20 cellular contexts compared by ENCODE assay signal in genomic region chr18:274313-274712, GRCh38. TPM values are rescaled to one million over a fixed set of nuclear protein-coding genes. Genes with fewer than 3 reads are reported as not detected.
DNase-seq lines count a peak whose midpoint lies in the region; ATAC-seq and TF ChIP-seq lines count a peak whose summit lies in the region.
"Had no signal": no experiment of that assay in that cellular context is flagged by ENCODE, and none has a peak within 500 bp of the region (broad histone marks: within the 10 kb centered on the region; RNA-seq: fewer than 3 reads in every experiment).

No MANE protein-coding gene starts in this region.

- CTCF ChIA-PET in activated CD8-positive, alpha-beta T cell treated with anti-CD3 and anti-CD28 coated beads for 36 hours (lab: Charles Lee) = no interaction called here

- no peaks in the 10 kb centered on the region for H3K9me3 Mint-ChIP-seq in activated CD4-positive, alpha-beta T cell treated with anti-CD3 and anti-CD28 coated beads, Interleukin-2, amount 10 ng/mL, durations not matched to agents 24 days and 14 days
- no peaks in the 10 kb centered on the region for H3K9me3 Mint-ChIP-seq in activated CD8-positive, alpha-beta T cell treated with anti-CD3 and anti-CD28 coated beads for 36 hours

- peaks cover 9% of the 10 kb centered on the region for H3K27me3 Mint-ChIP-seq in activated CD4-positive, alpha-beta T cell treated with anti-CD3 and anti-CD28 coated beads, Interleukin-2, amount 10 ng/mL, durations not matched to agents 24 days and 14 days
- peaks cover under 1% of the 10 kb centered on the region for H3K27me3 Mint-ChIP-seq in activated CD8-positive, alpha-beta T cell treated with anti-CD3 and anti-CD28 coated beads for 36 hours
- H3K27me3 Mint-ChIP-seq: B cell had no signal

- peak; percentile 27 for DNase-seq in DMS53 (lab: John Stamatoyannopoulos, UW)
- DNase-seq in DMS53 treated with DMSO at 0.1 percent for 48 hours (lab: John Stamatoyannopoulos, UW; ENCODE audit: unreplicated experiment) = no peak
- peak; percentile 31 for DNase-seq in activated CD4-positive, alpha-beta T cell treated with anti-CD3 and anti-CD28 coated beads, Interleukin-2, amount 10 ng/mL, durations not matched to agents 24 days and 14 days
- no peak for DNase-seq in activated CD4-positive, alpha-beta T cell treated with anti-CD3 and anti-CD28 coated beads for 48 hours
- DNase-seq in NCI-H69 (lab: John Stamatoyannopoulos, UW) = peak; percentile 17
- no peak for DNase-seq in kidney tubule cell (ENCODE audit: low spot score)
- no peak for DNase-seq in activated CD8-positive, alpha-beta T cell treated with anti-CD3 and anti-CD28 coated beads for 36 hours
- DNase-seq: Caco-2; CD8-positive, alpha-beta T cell; IMR-90; KG1; MG63; NCI-H1436 treated with DMSO at 0.1 percent for 48 hours; NCI-H2029; NCI-H526 treated with DMSO at 0.1 percent for 48 hours; NK-92 treated with Interleukin-12 subunit alpha and Interleukin-12 subunit beta, amount 100 ng/mL, for 24 hours; PC-3; SK-N-SH; SW 1271 had no signal

- peaks cover 6% of the 10 kb centered on the region for H3K4me1 Mint-ChIP-seq in activated CD4-positive, alpha-beta T cell treated with anti-CD3 and anti-CD28 coated beads, Interleukin-2, amount 10 ng/mL, durations not matched to agents 24 days and 14 days
- H3K4me1 Mint-ChIP-seq in activated CD8-positive, alpha-beta T cell treated with anti-CD3 and anti-CD28 coated beads for 36 hours (ENCODE audit: low read depth) = peaks cover 6% of the 10 kb centered on the region

- intact Hi-C loops in activated CD4-positive, alpha-beta T cell treated with anti-CD3 and anti-CD28 coated beads, Interleukin-2, amount 10 ng/mL, durations not matched to agents 24 days and 14 days (cut with micrococcal nuclease) = no loop called here
- intact Hi-C loops in activated CD8-positive, alpha-beta T cell treated with anti-CD3 and anti-CD28 coated beads for 36 hours (cut with micrococcal nuclease) = no loop called here

- no peak overlapping the region for H3K4me3 Mint-ChIP-seq in activated CD4-positive, alpha-beta T cell treated with anti-CD3 and anti-CD28 coated beads, Interleukin-2, amount 10 ng/mL, durations not matched to agents 24 days and 14 days
- no peak overlapping the region for H3K4me3 Mint-ChIP-seq in activated CD8-positive, alpha-beta T cell treated with anti-CD3 and anti-CD28 coated beads for 36 hours
- H3K4me3 Mint-ChIP-seq: B cell; CD8-positive, alpha-beta T cell had no signal

- no peak overlapping the region for H3K27ac Mint-ChIP-seq in activated CD4-positive, alpha-beta T cell treated with anti-CD3 and anti-CD28 coated beads, Interleukin-2, amount 10 ng/mL, durations not matched to agents 24 days and 14 days
- no peak overlapping the region for H3K27ac Mint-ChIP-seq in activated CD8-positive, alpha-beta T cell treated with anti-CD3 and anti-CD28 coated beads for 36 hours
- H3K27ac Mint-ChIP-seq: B cell; CD8-positive, alpha-beta T cell had no signal

- no peak for TF ChIP-seq CTCF in activated CD8-positive, alpha-beta T cell treated with anti-CD3 and anti-CD28 coated beads for 36 hours (IDR thresholded peaks at IDR 0.05)

- POLR2A ChIA-PET in activated CD8-positive, alpha-beta T cell treated with anti-CD3 and anti-CD28 coated beads for 36 hours (lab: Charles Lee) = no interaction called here

- ATAC-seq in activated CD8-positive, alpha-beta T cell treated with anti-CD3 and anti-CD28 coated beads for 36 hours = no peak
- ATAC-seq: CD8-positive, alpha-beta T cell; PC-3 had no signal

- H3K36me3 Mint-ChIP-seq in activated CD4-positive, alpha-beta T cell treated with anti-CD3 and anti-CD28 coated beads, Interleukin-2, amount 10 ng/mL, durations not matched to agents 24 days and 14 days (ENCODE audit: low read depth) = no peaks in the 10 kb centered on the region
- no peaks in the 10 kb centered on the region for H3K36me3 Mint-ChIP-seq in activated CD8-positive, alpha-beta T cell treated with anti-CD3 and anti-CD28 coated beads for 36 hours (ENCODE audit: low read depth)
- H3K36me3 Mint-ChIP-seq: CD8-positive, alpha-beta T cell had no signal

RNA-seq across cellular contexts. Expression of gene THOC1, which starts 6.5 kb away (rescaled TPM):
- 71.2 and 78.9 TPM in 2 replicates for total RNA-seq in activated CD4-positive, alpha-beta T cell treated with anti-CD3 and anti-CD28 coated beads, Interleukin-2, amount 10 ng/mL, durations not matched to agents 24 days and 14 days
- 10 to 100 TPM; 66.0 to 69.5 TPM for total RNA-seq in activated CD8-positive, alpha-beta T cell treated with anti-CD3 and anti-CD28 coated beads for 36 hours

Comparison
In these comparisons a context has a peak if more than half of its experiments do, and no peak if none do; other contexts are left out.
1. DNase-seq: peak in DMS53 (single experiment), activated CD4-positive, alpha-beta T cell treated with anti-CD3 and anti-CD28 coated beads, Interleukin-2, amount 10 ng/mL, durations not matched to agents 24 days and 14 days (single experiment) and NCI-H69 (single experiment); none in DMS53 treated with DMSO at 0.1 percent for 48 hours (single experiment), activated CD4-positive, alpha-beta T cell treated with anti-CD3 and anti-CD28 coated beads for 48 hours (single experiment), kidney tubule cell (single experiment) and activated CD8-positive, alpha-beta T cell treated with anti-CD3 and anti-CD28 coated beads for 36 hours (single experiment).